ENCODE assay signal across 19 cellular contexts in the genomic region with DNA sequence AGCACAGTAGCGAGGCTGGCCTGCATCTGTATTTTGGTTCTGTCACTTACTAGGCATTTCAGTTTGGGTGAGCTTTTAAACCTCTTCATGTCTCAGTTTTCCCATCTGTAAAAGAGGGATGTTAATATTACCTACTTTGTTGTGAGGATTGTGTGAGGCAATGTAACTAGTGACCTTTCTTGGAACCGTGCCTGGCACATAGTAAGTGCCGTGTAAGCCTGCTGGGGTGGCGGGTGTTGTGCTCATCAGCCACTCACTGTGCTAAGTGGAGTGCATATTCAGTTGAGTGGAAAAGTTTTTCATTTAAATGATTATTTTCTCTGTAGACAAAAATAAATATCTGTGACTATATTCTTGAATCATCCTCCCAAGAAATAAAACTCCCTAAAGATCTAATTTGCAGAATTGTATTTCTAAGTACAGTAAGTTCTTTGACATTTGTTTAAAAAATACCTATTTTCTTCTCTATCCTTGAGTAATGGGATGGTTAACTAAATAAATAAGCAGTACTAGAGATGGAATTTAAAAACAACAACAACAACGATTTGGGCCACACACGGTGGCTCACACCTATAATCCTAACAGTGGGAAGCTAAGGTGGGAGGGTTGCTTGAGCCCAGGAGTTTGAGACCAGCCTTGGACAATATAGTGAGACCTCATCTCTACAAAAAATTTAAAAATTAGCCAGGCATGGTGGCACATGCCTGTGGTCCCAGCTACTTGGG. TPM values are rescaled to one million over a fixed set of nuclear protein-coding genes. Genes with fewer than 3 reads are reported as not detected.
DNase-seq lines count a peak whose midpoint lies in the region; ATAC-seq and TF ChIP-seq lines count a peak whose summit lies in the region.
"Had no signal": no experiment of that assay in that cellular context is flagged by ENCODE, and none has a peak within 500 bp of the region (broad histone marks: within the 10 kb centered on the region; RNA-seq: fewer than 3 reads in every experiment).

No MANE protein-coding gene starts in this region.

- no peaks in the 10 kb centered on the region for H3K9me2 ChIP-seq in GM23338 (ENCODE audit: insufficient read depth)

- DNase-seq in Ammon's horn (ENCODE audit: low spot score) (peak; percentile 12), GM23338 (ENCODE audit: low spot score) (no peak), cardiac fibroblast (ENCODE audit: low read depth in 2 of 2) (peak; percentile 18 to 32), right cardiac atrium (peak in 1 of 3 donors; percentile 60), dedifferentiated amniotic fluid mesenchymal stem cell (ENCODE audit: extremely low spot score) (no peak), Kasumi-1 (lab: John Stamatoyannopoulos, UW) (no peak), mammary epithelial cell (no peak), RWPE1 (ENCODE audit: low spot score) (no peak)
- DNase-seq: activated CD8-positive, alpha-beta T cell treated with anti-CD3 and anti-CD28 coated beads, Interleukin-2, amount 10 ng/mL, durations not matched to agents 7 days and 5 days; activated T-cell treated with anti-CD3 and anti-CD28 coated beads, Interleukin-2, amount 50 U/mL, for 72 hours; GF-D8; left cardiac atrium; NCI-H1436; PC-3; tibial artery had no signal

- H3K9ac ChIP-seq in mammary epithelial cell (ENCODE audit: insufficient read depth, low read length): no peak overlapping the region

- H3K4me2 ChIP-seq in GM23338: no peak overlapping the region
- H3K4me2 ChIP-seq in mammary epithelial cell (ENCODE audit: insufficient read depth, low read depth, low read length): no peak overlapping the region
- H3K4me2 ChIP-seq: smooth muscle cell had no signal

- intact Hi-C loops in right cardiac atrium (cut with DNase I): no loop called here
- intact Hi-C loops in mammary epithelial cell (cut with micrococcal nuclease): no loop called here

- no peak overlapping the region for H2AFZ ChIP-seq in GM23338
- no peak overlapping the region for H2AFZ ChIP-seq in mammary epithelial cell (ENCODE audit: low read depth, low read length)

- H3K27ac ChIP-seq in GM23338 (ENCODE audit: low read depth) (no peak overlapping the region), right cardiac atrium (ENCODE audit: low read length) (no peak overlapping the region), mammary epithelial cell (ENCODE audit: insufficient read depth, low read depth, low read length) (no peak overlapping the region), RWPE1 (no peak overlapping the region)
- H3K27ac ChIP-seq: esophagus muscularis mucosa, tibial artery, VCaP had no signal

- CTCF ChIA-PET in mammary epithelial cell (lab: Charles Lee; ENCODE audit: low non-redundant PET): no interaction called here
- CTCF ChIA-PET in RWPE1 (lab: Yijun Ruan, JAX): no interaction called here

- H4K20me1 ChIP-seq in GM23338 (replicated peaks; ENCODE audit: insufficient read depth) (no peaks in the 10 kb centered on the region), mammary epithelial cell (ENCODE audit: insufficient read depth, low read length) (no peaks in the 10 kb centered on the region)

- H3K4me1 Mint-ChIP-seq in GM23338: no peaks in the 10 kb centered on the region

- 81% methylated on average over 6 of the region's 6 CpGs for WGBS in right cardiac atrium
- 88% methylated on average over 5 of the region's 6 CpGs for WGBS in mammary epithelial cell (ENCODE audit: low coverage, missing lambda C conversion rate)

- H3K36me3 ChIP-seq in GM23338 (ENCODE audit: insufficient read depth) (no peaks in the 10 kb centered on the region), mammary epithelial cell (ENCODE audit: insufficient read depth, low read length) (peaks cover 12% of the 10 kb centered on the region)

- no peaks in the 10 kb centered on the region for H3K9me3 Mint-ChIP-seq in GM23338
- H3K9me3 Mint-ChIP-seq: activated T-cell treated with anti-CD3 and anti-CD28 coated beads, Interleukin-2, amount 50 U/mL, for 72 hours had no signal

- no peak overlapping the region for H3K4me3 ChIP-seq in GM23338
- H3K4me3 ChIP-seq in cardiac fibroblast (replicated peaks in 1 of 2; ENCODE audit: low read depth in 2 of 2, low read length in 2 of 2): no peak overlapping the region
- no peak overlapping the region for H3K4me3 ChIP-seq in right cardiac atrium (ENCODE audit: low read length)
- H3K4me3 ChIP-seq in mammary epithelial cell (replicated peaks in 1 of 3; ENCODE audit: insufficient read depth in 1 of 3, low read depth in 2 of 3, low read length in 3 of 3): no peak overlapping the region
- H3K4me3 ChIP-seq: esophagus muscularis mucosa, K562, smooth muscle cell, tibial artery had no signal

- no peaks in the 10 kb centered on the region for H3K27me3 Mint-ChIP-seq in GM23338 (ENCODE audit: insufficient read depth, low read depth, poor library complexity)

- no peak overlapping the region for H3K4me3 Mint-ChIP-seq in GM23338
- H3K4me3 Mint-ChIP-seq: activated CD8-positive, alpha-beta T cell treated with anti-CD3 and anti-CD28 coated beads, Interleukin-2, amount 10 ng/mL, durations not matched to agents 7 days and 5 days; activated T-cell treated with anti-CD3 and anti-CD28 coated beads, Interleukin-2, amount 50 U/mL, for 72 hours had no signal

- no peaks in the 10 kb centered on the region for H3K27me3 ChIP-seq in GM23338 (ENCODE audit: insufficient read depth)
- H3K27me3 ChIP-seq in right cardiac atrium (ENCODE audit: control insufficient read depth, insufficient read depth): no peaks in the 10 kb centered on the region
- H3K27me3 ChIP-seq in mammary epithelial cell (ENCODE audit: insufficient read depth, low read length): no peaks in the 10 kb centered on the region
- H3K27me3 ChIP-seq: esophagus muscularis mucosa, tibial artery had no signal

- POLR2A ChIA-PET in RWPE1 (lab: Yijun Ruan, JAX; ENCODE audit: low non-redundant PET): no interaction called here

- H3K27ac Mint-ChIP-seq in GM23338: peak overlapping the region; percentile 35; the same call in 1 of the 2 replicates
- H3K27ac Mint-ChIP-seq: activated CD8-positive, alpha-beta T cell treated with anti-CD3 and anti-CD28 coated beads, Interleukin-2, amount 10 ng/mL, durations not matched to agents 7 days and 5 days; activated T-cell treated with anti-CD3 and anti-CD28 coated beads, Interleukin-2, amount 50 U/mL, for 72 hours had no signal

- in situ Hi-C loops in mammary epithelial cell (cut with MboI; ENCODE audit: low sequenced_read_pairs in 2 of 2): no loop called here

- ATAC-seq in GM23338: no peak
- ATAC-seq in right cardiac atrium: peak; percentile 50 to 51
- ATAC-seq: activated CD8-positive, alpha-beta T cell treated with anti-CD3 and anti-CD28 coated beads, Interleukin-2, amount 10 ng/mL, durations not matched to agents 7 days and 5 days; activated T-cell treated with anti-CD3 and anti-CD28 coated beads, Interleukin-2, amount 50 U/mL, for 72 hours; K562; PC-3 had no signal

- no peaks in the 10 kb centered on the region for H3K4me1 ChIP-seq in GM23338 (ENCODE audit: insufficient read depth)
- H3K4me1 ChIP-seq in right cardiac atrium (ENCODE audit: control insufficient read depth, insufficient read depth, low read length): no peaks in the 10 kb centered on the region
- no peaks in the 10 kb centered on the region for H3K4me1 ChIP-seq in mammary epithelial cell (ENCODE audit: insufficient read depth, low read length)
- H3K4me1 ChIP-seq: esophagus muscularis mucosa, tibial artery had no signal

- no peaks in the 10 kb centered on the region for H3F3A ChIP-seq in GM23338 (replicated peaks; ENCODE audit: low read depth)

- BruUV-seq in mammary epithelial cell (replicated peaks; lab: Mats Ljungman, UMichigan): no TSS peak

- H3K9me3 ChIP-seq in right cardiac atrium (ENCODE audit: control insufficient read depth, low read length) (no peaks in the 10 kb centered on the region), mammary epithelial cell (replicated peaks; ENCODE audit: insufficient read depth, low read length) (no peaks in the 10 kb centered on the region)
- H3K9me3 ChIP-seq: esophagus muscularis mucosa, tibial artery had no signal

- H3K36me3 Mint-ChIP-seq in GM23338 (ENCODE audit: low read depth): no peaks in the 10 kb centered on the region

- H3K79me2 ChIP-seq in GM23338 (replicated peaks; ENCODE audit: insufficient read depth) (no peaks in the 10 kb centered on the region), mammary epithelial cell (ENCODE audit: insufficient read depth, low read length) (no peaks in the 10 kb centered on the region)

- TF ChIP-seq CTCF in GM23338 (conservative IDR thresholded peaks at IDR 0.05; ENCODE audit: low read depth in 2 of 2) (no peak), cardiac fibroblast (IDR thresholded peaks at IDR 0.05; ENCODE audit: low read depth, low read length) (no peak), mammary epithelial cell (conservative IDR thresholded peaks at IDR 0.05 in 1 of 2, IDR thresholded peaks at IDR 0.05 in 1 of 2; ENCODE audit: extremely low read depth in 1 of 2, insufficient read depth in 1 of 2, low read depth in 1 of 2, low read length in 2 of 2) (no peak), RWPE1 (conservative IDR thresholded peaks at IDR 0.05; ENCODE audit: low read depth) (no peak)

- dilution Hi-C loops in mammary epithelial cell (cut with HindIII; ENCODE audit: low sequenced_read_pairs): no loop called here

TF ChIP-seq in GM23338, 12 proteins besides CTCF, POLR2A, EP300 and RAD21 (continues in another document):
- TF ChIP-seq NANOG (IDR thresholded peaks at IDR 0.05; ENCODE audit: borderline replicate concordance): no peak
- TF ChIP-seq CREB1 (CRISPR knock-in tag; IDR thresholded peaks at IDR 0.05; ENCODE audit: low read depth): no peak

RNA-seq across cellular contexts. Expression of a gene that starts 56.7 kb away (rescaled TPM):
- 16.3 and 18.8 TPM in 2 replicates for total RNA-seq in GM23338 (2014; rRNA removed; shearing (Covaris generic))
- polyA plus RNA-seq in GM23338 (2016; fragmentation: Nextera tagmentation; extraction: Ambion mirVana): 5.2 and 5.4 TPM in 2 replicates
- total RNA-seq in right cardiac atrium: 10 to 100 TPM in 1 of 4 donors, 1 to 10 TPM in 3; 8.0 to 11.1 (median 9.7) TPM
- 4.7 TPM for polyA plus RNA-seq in right cardiac atrium
- total RNA-seq in mammary epithelial cell: 10 to 100 TPM; 34.2 to 43.0 TPM
- polyA plus RNA-seq in mammary epithelial cell: 21.0 TPM
- polyA minus RNA-seq in mammary epithelial cell: 51.1 TPM

Comparison
In these comparisons a context has a peak if more than half of its experiments do, and no peak if none do; other contexts are left out.
1. DNase-seq: peak in Ammon's horn (single experiment) and cardiac fibroblast (2 of 2); none in GM23338 (single experiment), dedifferentiated amniotic fluid mesenchymal stem cell (single experiment), Kasumi-1 (0 of 2), mammary epithelial cell (single experiment) and RWPE1 (single experiment).